In the genomic region with DNA sequence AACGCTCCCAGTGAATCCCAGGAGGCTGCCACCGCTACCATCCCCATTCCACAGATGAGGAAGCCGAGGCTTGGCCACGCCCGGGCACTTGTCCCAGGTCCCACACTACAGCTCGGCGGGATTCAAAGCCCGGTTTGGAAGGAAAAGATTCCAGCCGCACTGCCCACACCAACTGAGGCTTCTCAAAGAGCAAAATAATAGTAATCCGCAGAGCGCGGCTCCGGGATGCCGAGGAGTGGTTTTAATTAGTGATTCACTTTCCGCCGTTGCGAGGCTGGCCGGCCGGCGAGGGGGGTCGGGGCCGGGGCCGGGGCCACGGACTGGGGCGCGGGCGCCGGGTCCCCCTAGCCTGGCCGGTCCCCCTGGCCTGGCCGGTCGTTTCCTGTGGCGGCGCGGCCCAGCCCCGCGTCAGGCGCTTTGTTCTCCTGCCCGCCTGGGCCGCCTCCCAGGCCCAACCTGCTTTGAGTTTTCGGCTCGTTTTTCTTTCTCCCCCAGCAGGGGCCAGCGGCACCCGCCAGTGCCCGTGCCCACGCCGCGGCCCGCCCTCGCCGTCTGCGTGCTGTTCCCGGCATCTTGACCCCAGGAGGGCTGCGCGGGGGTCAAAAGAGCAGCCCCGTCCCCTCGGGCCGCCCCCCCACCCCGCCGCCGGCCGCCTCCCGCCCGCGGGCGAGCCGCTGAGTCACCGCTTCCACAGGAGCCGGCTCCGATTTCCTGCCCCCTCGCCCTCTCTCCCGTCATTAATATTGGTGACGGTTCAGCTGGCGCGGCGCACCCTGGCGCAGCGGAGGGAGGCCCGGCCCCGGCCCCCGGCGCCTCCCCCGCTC, we compare ENCODE assay signal across 8 cellular contexts. TPM values are rescaled to one million over a fixed set of nuclear protein-coding genes. Genes with fewer than 3 reads are reported as not detected.
DNase-seq lines count a peak whose midpoint lies in the region; ATAC-seq lines count a peak whose summit lies in the region.

No MANE protein-coding gene starts in this region.

- H3K4me1 Mint-ChIP-seq in activated naive CD4-positive, alpha-beta T cell treated with anti-CD3 and anti-CD28 coated beads for 36 hours (ENCODE audit: low read depth), result peaks cover 6% of the 10 kb centered on the region

- H3K27ac ChIP-seq in iPS-20b (ENCODE audit: low read length), result no peak overlapping the region

- ATAC-seq in HG03135 (IDR thresholded peaks at IDR 0.05; ENCODE audit: unreplicated experiment) (no peak), HG03432 (IDR thresholded peaks at IDR 0.05; ENCODE audit: unreplicated experiment) (no peak)

- H3K27me3 Mint-ChIP-seq in activated naive CD4-positive, alpha-beta T cell treated with anti-CD3 and anti-CD28 coated beads for 36 hours (ENCODE audit: low read depth), result peaks cover 29% of the 10 kb centered on the region

- no peaks in the 10 kb centered on the region for H3K9me3 Mint-ChIP-seq in activated naive CD4-positive, alpha-beta T cell treated with anti-CD3 and anti-CD28 coated beads for 36 hours

- DNase-seq in activated naive CD4-positive, alpha-beta T cell treated with anti-CD3 and anti-CD28 coated beads for 36 hours, result peak; percentile 36
- no peak for DNase-seq in activated naive CD4-positive, alpha-beta T cell treated with anti-CD3 and anti-CD28 coated beads, Interleukin-2, amount 50 U/mL, for 16 hours
- DNase-seq in amniotic stem cell (lab: John Stamatoyannopoulos, UW), result peak; percentile 58
- peak in 2 of 3 donors; percentile 7 to 19 for DNase-seq in stimulated activated CD4-positive, alpha-beta T cell treated with anti-CD3 and anti-CD28 coated beads, Interleukin-12 subunit alpha, Interleukin-12 subunit beta, amount 100 ng/mL, for 48 hours (ENCODE audit: low read depth in 2 of 3, low spot score in 1 of 3)
- no peak for DNase-seq in foreskin melanocyte

- no peak overlapping the region for H3K27ac Mint-ChIP-seq in activated naive CD4-positive, alpha-beta T cell treated with anti-CD3 and anti-CD28 coated beads for 36 hours

- CTCF ChIA-PET in activated naive CD4-positive, alpha-beta T cell treated with anti-CD3 and anti-CD28 coated beads for 36 hours (lab: Charles Lee), result no interaction called here

- H3K9me3 ChIP-seq in iPS-20b (ENCODE audit: insufficient read depth, low read depth, low read length), result no peaks in the 10 kb centered on the region

- no peak overlapping the region for H3K4me3 Mint-ChIP-seq in activated naive CD4-positive, alpha-beta T cell treated with anti-CD3 and anti-CD28 coated beads for 36 hours

- peaks cover 13% of the 10 kb centered on the region; the same call in 1 of the 2 replicates for H3K27me3 ChIP-seq in iPS-20b (ENCODE audit: insufficient read depth, low read length)

- intact Hi-C loops in activated naive CD4-positive, alpha-beta T cell treated with anti-CD3 and anti-CD28 coated beads for 36 hours (cut with micrococcal nuclease), result no loop called here

- no peaks in the 10 kb centered on the region for H3K36me3 Mint-ChIP-seq in activated naive CD4-positive, alpha-beta T cell treated with anti-CD3 and anti-CD28 coated beads for 36 hours (ENCODE audit: low read depth)

- 0 out of 2 replicates have a peak, but pooled peaks cover 3% of the 10 kb centered on the region for H3K4me1 ChIP-seq in iPS-20b (ENCODE audit: insufficient read depth, low read length)

- peak overlapping the region; percentile 34; the same call in 1 of the 2 replicates for H3K9ac ChIP-seq in iPS-20b (ENCODE audit: low read depth, low read length)

- peak overlapping the region; percentile 50; the same call in 1 of the 2 replicates for H3K4me3 ChIP-seq in iPS-20b (ENCODE audit: low read length)

- H3K36me3 ChIP-seq in iPS-20b (ENCODE audit: insufficient read depth, low read depth, low read length), result no peaks in the 10 kb centered on the region

RNA-seq across cellular contexts. Expression of gene FGF18, which starts 31.2 kb away (rescaled TPM):
- total RNA-seq in activated naive CD4-positive, alpha-beta T cell treated with anti-CD3 and anti-CD28 coated beads for 36 hours, result under 1 TPM in 1 of 2 experiments, not detected in 1; 0.17 TPM

Comparison
In these comparisons a context has a peak if more than half of its experiments do, and no peak if none do; other contexts are left out.
1. DNase-seq: peak in activated naive CD4-positive, alpha-beta T cell treated with anti-CD3 and anti-CD28 coated beads for 36 hours (single experiment), amniotic stem cell (single experiment) and stimulated activated CD4-positive, alpha-beta T cell treated with anti-CD3 and anti-CD28 coated beads, Interleukin-12 subunit alpha, Interleukin-12 subunit beta, amount 100 ng/mL, for 48 hours (2 of 3); none in activated naive CD4-positive, alpha-beta T cell treated with anti-CD3 and anti-CD28 coated beads, Interleukin-2, amount 50 U/mL, for 16 hours (single experiment) and foreskin melanocyte (single experiment).